In the genomic region with DNA sequence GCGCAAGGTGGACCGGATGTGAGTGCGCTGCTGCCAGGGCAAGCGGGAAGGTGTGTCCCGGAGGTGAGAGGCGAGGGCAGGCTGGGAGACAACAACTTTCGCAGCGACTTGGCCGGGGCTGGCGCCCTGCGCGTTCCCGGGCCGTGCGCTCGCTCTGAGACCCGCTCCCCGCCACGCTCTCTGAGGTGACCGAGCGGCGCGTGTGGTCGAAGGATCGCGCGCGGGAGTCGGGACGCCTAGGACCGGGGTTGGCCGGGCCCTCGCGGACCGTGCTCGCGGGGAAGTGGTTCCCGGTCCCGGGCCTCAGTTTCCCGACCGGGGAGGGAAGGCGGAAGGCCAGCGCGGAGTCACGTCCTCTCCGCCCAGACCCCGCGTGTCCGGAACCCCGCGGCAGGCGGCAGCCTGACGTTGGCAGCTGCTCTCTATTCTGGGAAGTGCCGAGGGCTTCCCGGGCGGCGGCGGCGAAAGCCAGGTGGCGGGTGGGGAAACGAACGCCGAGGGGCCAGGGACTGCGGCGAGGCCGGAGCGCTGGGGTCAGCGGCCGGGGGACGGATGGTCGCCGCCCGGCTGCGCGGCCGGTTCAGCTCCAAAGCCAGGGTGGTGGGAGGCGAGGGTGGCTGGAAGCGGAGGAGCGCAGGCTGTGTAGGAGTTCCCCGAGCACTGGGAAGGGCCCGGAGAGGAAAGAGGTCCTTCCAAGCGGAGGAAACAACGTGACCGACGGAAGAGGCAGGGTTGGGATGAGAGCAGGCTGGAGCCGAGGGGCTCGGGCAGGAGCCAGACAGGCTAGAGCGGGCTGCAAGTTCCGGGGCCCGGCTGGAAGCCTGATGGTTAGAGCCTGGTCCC, we compare ENCODE assay signal across 8 cellular contexts. TPM values are rescaled to one million over a fixed set of nuclear protein-coding genes. Genes with fewer than 3 reads are reported as not detected.
A peak's percentile ranks its signal among the peaks of the same experiment; 100 is the strongest.
DNase-seq lines count a peak whose midpoint lies in the region; ATAC-seq, FAIRE-seq and TF ChIP-seq lines count a peak whose summit lies in the region.

No MANE protein-coding gene starts in this region.

- peaks cover 74% of the 10 kb centered on the region for H3K27me3 Mint-ChIP-seq in activated naive CD8-positive, alpha-beta T cell treated with anti-CD3 and anti-CD28 coated beads, Interleukin-2, amount 10 ng/mL, durations not matched to agents 7 days and 5 days

- peak overlapping the region; percentile 81 for H3K4me3 Mint-ChIP-seq in activated naive CD8-positive, alpha-beta T cell treated with anti-CD3 and anti-CD28 coated beads, Interleukin-2, amount 10 ng/mL, durations not matched to agents 7 days and 5 days

- POLR2A ChIA-PET in activated naive CD8-positive, alpha-beta T cell treated with anti-CD3 and anti-CD28 coated beads, Interleukin-2, amount 10 ng/mL, durations not matched to agents 7 days and 5 days (lab: Charles Lee) = no interaction called here

- peak; percentile 84 for FAIRE-seq in GM12891 (lab: Jason Lieb, UNC)

- intact Hi-C loops in gastrocnemius medialis (cut with DNase I; ENCODE audit: low total_unique reads) = no loop called here

- peaks cover 57 to 79% (median 67%) of the 10 kb centered on the region in 3 donors for H3K27me3 ChIP-seq in gastrocnemius medialis

- no peak for DNase-seq in GM12891 (ENCODE audit: insufficient read length, low spot score)
- DNase-seq in NOMO-1 treated with dmso at 0.1 percent for 144 hours (lab: John Stamatoyannopoulos, UW; ENCODE audit: unreplicated experiment) = peak; percentile 48
- peak; percentile 36 for DNase-seq in activated naive CD8-positive, alpha-beta T cell treated with anti-CD3 and anti-CD28 coated beads, Interleukin-2, amount 10 ng/mL, durations not matched to agents 7 days and 5 days
- DNase-seq in hepatic stellate cell (ENCODE audit: low spot score) = peak; percentile 48
- DNase-seq in gastrocnemius medialis = no peak
- DNase-seq in amygdala (lab: John Stamatoyannopoulos, UW) = no peak

- TF ChIP-seq CTCF in gastrocnemius medialis (IDR thresholded peaks at IDR 0.05 in 4 of 5, conservative IDR thresholded peaks at IDR 0.05 in 1 of 5) = no peak

- no peaks in the 10 kb centered on the region for H3K36me3 ChIP-seq in gastrocnemius medialis

- ATAC-seq in HG02678 (IDR thresholded peaks at IDR 0.05; ENCODE audit: unreplicated experiment) (peak; percentile 44), gastrocnemius medialis (peak; percentile 25 to 38), HG03196 (IDR thresholded peaks at IDR 0.05; ENCODE audit: unreplicated experiment) (no peak)
- peak; percentile 55 for ATAC-seq in activated naive CD8-positive, alpha-beta T cell treated with anti-CD3 and anti-CD28 coated beads, Interleukin-2, amount 10 ng/mL, durations not matched to agents 7 days and 5 days (ENCODE audit: low read depth)

- H3K4me1 ChIP-seq in gastrocnemius medialis = peaks cover 10 to 22% of the 10 kb centered on the region in 2 donors

- in situ Hi-C loops in gastrocnemius medialis (cut with MboI; ENCODE audit: low sequenced_read_pairs in 4 of 4) = no loop called here

- H3K4me3 ChIP-seq in gastrocnemius medialis = peak overlapping the region; percentile 55 to 61 (median 58)

- no peak overlapping the region for H3K27ac Mint-ChIP-seq in activated naive CD8-positive, alpha-beta T cell treated with anti-CD3 and anti-CD28 coated beads, Interleukin-2, amount 10 ng/mL, durations not matched to agents 7 days and 5 days

- no peaks in the 10 kb centered on the region for H3K9me3 ChIP-seq in gastrocnemius medialis

- TF ChIP-seq POLR2A in GM12891 (IDR thresholded peaks at IDR 0.05; ENCODE audit: low read depth, low read length) = no peak
- TF ChIP-seq POLR2A in gastrocnemius medialis (IDR thresholded peaks at IDR 0.05) = no peak

- no peaks in the 10 kb centered on the region for H3K36me3 Mint-ChIP-seq in activated naive CD8-positive, alpha-beta T cell treated with anti-CD3 and anti-CD28 coated beads, Interleukin-2, amount 10 ng/mL, durations not matched to agents 7 days and 5 days

- H3K9me3 Mint-ChIP-seq in activated naive CD8-positive, alpha-beta T cell treated with anti-CD3 and anti-CD28 coated beads, Interleukin-2, amount 10 ng/mL, durations not matched to agents 7 days and 5 days = peaks cover 2% of the 10 kb centered on the region

- H3K4me1 Mint-ChIP-seq in activated naive CD8-positive, alpha-beta T cell treated with anti-CD3 and anti-CD28 coated beads, Interleukin-2, amount 10 ng/mL, durations not matched to agents 7 days and 5 days = peaks cover 14% of the 10 kb centered on the region

- H3K27ac ChIP-seq in gastrocnemius medialis = peak overlapping the region in 3 of 4 donors; percentile 13 to 22 (median 22)

TF ChIP-seq in GM12891, 5 proteins besides CTCF, POLR2A, EP300 and RAD21:
- TF ChIP-seq PAX5 (IDR thresholded peaks at IDR 0.05; ENCODE audit: insufficient read depth, low read length, severe bottlenecking) (no peak), SPI1 (IDR thresholded peaks at IDR 0.05; ENCODE audit: low read depth, low read length) (no peak), POU2F2 (IDR thresholded peaks at IDR 0.05; ENCODE audit: low read depth, low read length) (no peak), TAF1 (IDR thresholded peaks at IDR 0.05; ENCODE audit: low read depth, low read length) (no peak), POLR2AphosphoS5 (IDR thresholded peaks at IDR 0.05; ENCODE audit: low read depth, low read length) (no peak)

RNA-seq across cellular contexts. Expression of gene IGF2BP2, which starts 1.0 kb away (rescaled TPM):
- 0.06 TPM for polyA plus RNA-seq in GM12891 (2012; ENCODE audit: low read depth, missing spikeins)
- total RNA-seq in activated naive CD8-positive, alpha-beta T cell treated with anti-CD3 and anti-CD28 coated beads, Interleukin-2, amount 10 ng/mL, durations not matched to agents 7 days and 5 days = 1 to 10 TPM in 1 of 2 experiments, under 1 TPM in 1; 0.11 to 1.2 TPM
- 1 to 10 TPM in 3 of 4 donors, under 1 TPM in 1; 0.97 to 6.3 (median 1.7) TPM for total RNA-seq in gastrocnemius medialis

Comparison
In these comparisons a context has a peak if more than half of its experiments do, and no peak if none do; other contexts are left out.
1. DNase-seq: peak in NOMO-1 treated with dmso at 0.1 percent for 144 hours (single experiment), activated naive CD8-positive, alpha-beta T cell treated with anti-CD3 and anti-CD28 coated beads, Interleukin-2, amount 10 ng/mL, durations not matched to agents 7 days and 5 days (single experiment) and hepatic stellate cell (single experiment); none in GM12891 (single experiment), gastrocnemius medialis (0 of 2) and amygdala (0 of 56).